11 cellular contexts compared by ENCODE assay signal in genomic region chr7:141844256-141844655, GRCh38.
DNase-seq lines count a peak whose midpoint lies in the region; TF ChIP-seq lines count a peak whose summit lies in the region.
"Had no signal": no experiment of that assay in that cellular context is flagged by ENCODE, and none has a peak within 500 bp of the region (broad histone marks: within the 10 kb centered on the region; RNA-seq: fewer than 3 reads in every experiment).

No MANE protein-coding gene starts in this region.

- in situ Hi-C loops in GM13977 (cut with MboI; ENCODE audit: low pct_unique_long_range_greater_than_20kb, low sequenced_read_pairs, unreplicated experiment): no loop called here

- peak; percentile 87 for DNase-seq in DMS 273 treated with DMSO at 0.1 percent for 48 hours (lab: John Stamatoyannopoulos, UW)
- DNase-seq in NCI-H1694 treated with DMSO at 0.1 percent for 48 hours (lab: John Stamatoyannopoulos, UW): peak; percentile 87
- DNase-seq in NCI-H69 (lab: John Stamatoyannopoulos, UW): peak; percentile 14
- DNase-seq in inferior parietal cortex (ENCODE audit: extremely low spot score): peak; percentile 1
- DNase-seq in GM13977 (ENCODE audit: low spot score): no peak
- DNase-seq in GM10266 (ENCODE audit: extremely low spot score): no peak
- no peak for DNase-seq in LoVo (ENCODE audit: low spot score)
- DNase-seq: BE2C; CD4-positive, alpha-beta memory T cell; HCEC 1CT; NCI-H187 had no signal

- TF ChIP-seq CTCF in GM13977 (IDR thresholded peaks at IDR 0.05; ENCODE audit: extremely low read depth, insufficient read depth, missing control alignments): no peak
- TF ChIP-seq CTCF in GM10266 (IDR thresholded peaks at IDR 0.05; ENCODE audit: control insufficient read depth, insufficient read depth, low read depth, missing control alignments): no peak

Comparison
In these comparisons a context has a peak if more than half of its experiments do, and no peak if none do; other contexts are left out.
1. DNase-seq: peak in DMS 273 treated with DMSO at 0.1 percent for 48 hours (single experiment), NCI-H1694 treated with DMSO at 0.1 percent for 48 hours (single experiment), NCI-H69 (single experiment) and inferior parietal cortex (single experiment); none in GM13977 (single experiment), GM10266 (single experiment) and LoVo (single experiment).